8 cellular contexts compared by ENCODE assay signal in genomic region chr2:17879137-17879912, GRCh38. TPM values are rescaled to one million over a fixed set of nuclear protein-coding genes. Genes with fewer than 3 reads are reported as not detected.
DNase-seq lines count a peak whose midpoint lies in the region; ATAC-seq and TF ChIP-seq lines count a peak whose summit lies in the region.

No MANE protein-coding gene starts in this region.

- TF ChIP-seq POLR2A in adrenal gland (IDR thresholded peaks at IDR 0.05) = no peak

- H3K9me3 ChIP-seq in adrenal gland (replicated peaks in 1 of 3) = no peaks in the 10 kb centered on the region

- H3K36me3 ChIP-seq in adrenal gland (replicated peaks in 1 of 2) = no peaks in the 10 kb centered on the region

- 5 to 15% (median 6%) methylated on average over 8 to 49 of the region's 49 CpGs for WGBS in adrenal gland, 4 donors

- no peak overlapping the region for H3K27ac ChIP-seq in adrenal gland

- TF ChIP-seq CTCF in adrenal gland (IDR thresholded peaks at IDR 0.05) = no peak

- DNase-seq in ELF-1 (ENCODE audit: low read depth, low spot score) = peak; percentile 95
- DNase-seq in NCI-H2227 (lab: John Stamatoyannopoulos, UW; ENCODE audit: unreplicated experiment) = peak; percentile 87
- peak in 6 of 7 donors; percentile 17 to 64 (median 48) for DNase-seq in adrenal gland
- DNase-seq in hepatic stellate cell (ENCODE audit: low spot score) = peak; percentile 88
- peak; percentile 80 for DNase-seq in retina
- DNase-seq in OCI-M2 (lab: John Stamatoyannopoulos, UW; ENCODE audit: unreplicated experiment) = no peak

- H3K4me1 ChIP-seq in adrenal gland (replicated peaks in 1 of 2) = peaks cover 10 to 12% of the 10 kb centered on the region in 2 donors

- H3K27me3 ChIP-seq in adrenal gland = peaks cover 13% of the 10 kb centered on the region

- ATAC-seq in HG02571 (IDR thresholded peaks at IDR 0.05; ENCODE audit: unreplicated experiment) (peak; percentile 13), GM18861 (IDR thresholded peaks at IDR 0.05; ENCODE audit: unreplicated experiment) (no peak)

- peak overlapping the region in 2 of 4 donors; percentile 21 to 75 for H3K4me3 ChIP-seq in adrenal gland

- intact Hi-C loops in adrenal gland (cut with DNase I) = no loop called here

RNA-seq across cellular contexts. Expression of gene KCNS3, which starts 0.9 kb away (rescaled TPM):
- 1 to 10 TPM in 6 of 8 donors, under 1 TPM in 2; 0.50 to 4.3 (median 1.6) TPM for total RNA-seq in adrenal gland
- 1 to 10 TPM in 2 of 3 donors, under 1 TPM in 1; 0.88 to 3.3 (median 1.8) TPM for polyA plus RNA-seq in adrenal gland
